In the genomic region with DNA sequence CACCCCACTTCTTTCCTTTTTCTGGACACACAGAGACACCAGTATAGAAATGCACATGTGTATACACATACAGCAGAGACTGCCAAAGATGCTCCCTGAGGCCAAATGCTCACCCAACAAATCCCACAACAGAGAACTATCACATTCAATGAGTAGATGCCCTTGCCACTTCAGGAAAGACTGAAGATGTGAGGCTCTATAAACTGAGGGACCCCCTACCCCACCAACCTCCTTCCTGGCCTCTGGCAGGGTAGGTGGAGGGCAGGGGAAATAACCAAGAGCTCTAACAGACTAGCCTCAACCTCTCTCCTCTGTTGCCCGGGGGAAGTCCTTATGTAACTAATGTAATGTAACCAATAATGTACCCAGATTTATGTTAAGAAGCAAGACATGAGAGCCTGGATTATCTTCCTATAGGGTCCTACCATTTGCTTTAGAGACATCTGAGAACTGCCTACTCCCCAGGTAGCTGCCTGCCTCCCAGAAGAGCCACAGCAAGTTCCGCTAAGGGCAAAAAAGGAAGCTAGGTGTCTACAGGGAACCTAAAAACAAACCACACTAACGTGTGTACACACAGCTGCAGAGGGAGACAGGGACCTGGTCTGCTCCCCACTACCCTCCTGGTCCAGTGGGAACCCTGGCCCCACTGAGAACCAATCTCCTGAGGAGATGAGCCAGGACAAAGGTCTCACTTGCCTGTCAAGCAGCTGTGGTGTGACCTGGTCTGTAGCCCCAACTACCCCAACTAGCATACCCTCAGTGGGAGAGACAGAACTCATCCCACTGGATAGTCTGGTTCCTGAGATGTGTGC, we compare ENCODE assay signal across 12 cellular contexts. TPM values are rescaled to one million over a fixed set of nuclear protein-coding genes. Genes with fewer than 3 reads are reported as not detected.
DNase-seq lines count a peak whose midpoint lies in the region; ATAC-seq and TF ChIP-seq lines count a peak whose summit lies in the region.
"Had no signal": no experiment of that assay in that cellular context is flagged by ENCODE, and none has a peak within 500 bp of the region (broad histone marks: within the 10 kb centered on the region; RNA-seq: fewer than 3 reads in every experiment).

No MANE protein-coding gene starts in this region.

- ATAC-seq in HG02642 (IDR thresholded peaks at IDR 0.05; ENCODE audit: poor library complexity, unreplicated experiment) = peak; percentile 22
- peak; percentile 29 for ATAC-seq in activated CD8-positive, alpha-beta T cell treated with anti-CD3 and anti-CD28 coated beads, Interleukin-2, amount 10 ng/mL, durations not matched to agents 7 days and 5 days

- H3K36me3 ChIP-seq in CD8-positive, alpha-beta memory T cell (ENCODE audit: insufficient read depth, low read length) = no peaks in the 10 kb centered on the region
- peaks cover 8 to 18% of the 10 kb centered on the region in 2 donors for H3K36me3 ChIP-seq in mucosa of rectum (ENCODE audit: control insufficient read depth in 2 of 2, insufficient read depth in 2 of 2, low read length in 2 of 2)
- H3K36me3 ChIP-seq in H7 (replicated peaks; ENCODE audit: control insufficient read depth, insufficient read depth, low read length) = peaks cover 5% of the 10 kb centered on the region

- H3K4me1 Mint-ChIP-seq in CD8-positive, alpha-beta memory T cell = peaks cover 89 to 98% (median 95%) of the 10 kb centered on the region in 3 donors
- peaks cover 91% of the 10 kb centered on the region for H3K4me1 Mint-ChIP-seq in activated CD8-positive, alpha-beta T cell treated with anti-CD3 and anti-CD28 coated beads, Interleukin-2, amount 10 ng/mL, durations not matched to agents 7 days and 5 days (ENCODE audit: low read depth)
- peaks cover 8% of the 10 kb centered on the region for H3K4me1 Mint-ChIP-seq in endothelial cell (ENCODE audit: unreplicated experiment)

- no peak for TF ChIP-seq CTCF in endothelial cell (IDR thresholded peaks at IDR 0.05; ENCODE audit: unreplicated experiment)

- H3K36me3 Mint-ChIP-seq in CD8-positive, alpha-beta memory T cell = peaks cover 2 to 48% (median 11%) of the 10 kb centered on the region in 3 donors
- H3K36me3 Mint-ChIP-seq in activated CD8-positive, alpha-beta T cell treated with anti-CD3 and anti-CD28 coated beads, Interleukin-2, amount 10 ng/mL, durations not matched to agents 7 days and 5 days (ENCODE audit: low read depth) = peaks cover 51% of the 10 kb centered on the region
- peaks cover 20% of the 10 kb centered on the region for H3K36me3 Mint-ChIP-seq in endothelial cell (ENCODE audit: low read depth, unreplicated experiment)

- peak overlapping the region; percentile 73 for H3K27ac ChIP-seq in CD8-positive, alpha-beta memory T cell (ENCODE audit: low read depth, low read length)
- peak overlapping the region; percentile 36 to 69 for H3K27ac ChIP-seq in mucosa of rectum (ENCODE audit: low read depth in 2 of 2, low read length in 2 of 2)
- H3K27ac ChIP-seq: esophagus muscularis mucosa, SK-N-MC had no signal

- peaks cover 0 to 2% of the 10 kb centered on the region in 2 donors for H3K27me3 Mint-ChIP-seq in CD8-positive, alpha-beta memory T cell
- H3K27me3 Mint-ChIP-seq in activated CD8-positive, alpha-beta T cell treated with anti-CD3 and anti-CD28 coated beads, Interleukin-2, amount 10 ng/mL, durations not matched to agents 7 days and 5 days (ENCODE audit: low read depth) = no peaks in the 10 kb centered on the region
- H3K27me3 Mint-ChIP-seq in endothelial cell (ENCODE audit: unreplicated experiment) = peaks cover 4% of the 10 kb centered on the region

- H3K9me3 Mint-ChIP-seq in CD8-positive, alpha-beta memory T cell = no peaks in the 10 kb centered on the region
- H3K9me3 Mint-ChIP-seq in activated CD8-positive, alpha-beta T cell treated with anti-CD3 and anti-CD28 coated beads, Interleukin-2, amount 10 ng/mL, durations not matched to agents 7 days and 5 days (ENCODE audit: insufficient read depth) = no peaks in the 10 kb centered on the region
- no peaks in the 10 kb centered on the region for H3K9me3 Mint-ChIP-seq in endothelial cell (ENCODE audit: unreplicated experiment)

- H3K27ac Mint-ChIP-seq in CD8-positive, alpha-beta memory T cell = peak overlapping the region; percentile 93 to 97 (median 94)
- H3K27ac Mint-ChIP-seq in activated CD8-positive, alpha-beta T cell treated with anti-CD3 and anti-CD28 coated beads, Interleukin-2, amount 10 ng/mL, durations not matched to agents 7 days and 5 days = peak overlapping the region; percentile 88
- no peak overlapping the region for H3K27ac Mint-ChIP-seq in endothelial cell (ENCODE audit: unreplicated experiment)

- peak overlapping the region in 1 of 2 donors; percentile 28 for H3K9ac ChIP-seq in mucosa of rectum (ENCODE audit: low read depth in 1 of 2, low read length in 2 of 2)

- peak overlapping the region; percentile 23 to 89 (median 77) for H3K4me3 Mint-ChIP-seq in CD8-positive, alpha-beta memory T cell
- H3K4me3 Mint-ChIP-seq in activated CD8-positive, alpha-beta T cell treated with anti-CD3 and anti-CD28 coated beads, Interleukin-2, amount 10 ng/mL, durations not matched to agents 7 days and 5 days = peak overlapping the region; percentile 75
- H3K4me3 Mint-ChIP-seq in endothelial cell (ENCODE audit: unreplicated experiment) = no peak overlapping the region

- peak overlapping the region; percentile 56 for H3K4me3 ChIP-seq in CD8-positive, alpha-beta memory T cell (ENCODE audit: low read length)
- H3K4me3 ChIP-seq in mucosa of rectum (ENCODE audit: low read length in 2 of 2) (no peak overlapping the region), H7 (ENCODE audit: insufficient read depth, low read depth, low read length) (no peak overlapping the region)
- H3K4me3 ChIP-seq: esophagus muscularis mucosa, SK-N-MC had no signal

- DNase-seq in CD8-positive, alpha-beta memory T cell = peak in 2 of 5 donors; percentile 33 to 64
- DNase-seq in activated CD8-positive, alpha-beta T cell treated with anti-CD3 and anti-CD28 coated beads, Interleukin-2, amount 10 ng/mL, durations not matched to agents 7 days and 5 days = peak; percentile 39
- DNase-seq in endothelial cell (ENCODE audit: low spot score) = no peak
- no peak for DNase-seq in H7
- no peak for DNase-seq in NCI-H2171 treated with DMSO at 0.1 percent for 48 hours (lab: John Stamatoyannopoulos, UW)
- DNase-seq in activated gamma-delta T cell treated with Interleukin-2 at 50 U/mL for 16 hours = no peak
- DNase-seq: COR-L47, NCI-H526 had no signal

- no peaks in the 10 kb centered on the region for H3K9me3 ChIP-seq in CD8-positive, alpha-beta memory T cell (ENCODE audit: low read length)
- no peaks in the 10 kb centered on the region for H3K9me3 ChIP-seq in mucosa of rectum (ENCODE audit: control insufficient read depth in 2 of 2, low read length in 2 of 2)
- H3K9me3 ChIP-seq: esophagus muscularis mucosa had no signal

- H3K4me1 ChIP-seq in CD8-positive, alpha-beta memory T cell (ENCODE audit: insufficient read depth, low read length) = peaks cover 92% of the 10 kb centered on the region
- peaks cover 5 to 20% of the 10 kb centered on the region in 2 donors for H3K4me1 ChIP-seq in mucosa of rectum (ENCODE audit: control insufficient read depth in 2 of 2, insufficient read depth in 2 of 2, low read length in 2 of 2)

- H3K27me3 ChIP-seq in CD8-positive, alpha-beta memory T cell (ENCODE audit: insufficient read depth, low read length, poor library complexity, severe bottlenecking) = no peaks in the 10 kb centered on the region
- H3K27me3 ChIP-seq in mucosa of rectum (ENCODE audit: control insufficient read depth in 2 of 2, insufficient read depth in 2 of 2, low read length in 2 of 2) = peaks cover 0 to under 1% of the 10 kb centered on the region in 2 donors
- H3K27me3 ChIP-seq in H7 (ENCODE audit: control insufficient read depth, insufficient read depth, low read length) = no peaks in the 10 kb centered on the region
- H3K27me3 ChIP-seq: esophagus muscularis mucosa had no signal

- CTCF ChIA-PET in CD8-positive, alpha-beta memory T cell (lab: Charles Lee) = interaction anchor here (1.0 to 2.1 kb wide), 4 partner anchors 10 to 291 kb away, joined by 3 to 7 read pairs (median 4); no protein-coding TSS in a partner anchor
- CTCF ChIA-PET in activated CD8-positive, alpha-beta T cell treated with anti-CD3 and anti-CD28 coated beads, Interleukin-2, amount 10 ng/mL, durations not matched to agents 7 days and 5 days (lab: Charles Lee) = interaction anchor here (0.6 to 2.1 kb wide), 9 partner anchors 13 to 255 kb away, joined by 3 to 7 read pairs (median 3); partner anchors contain the start of genes PQBP1, SLC35A2 and TIMM17B

- POLR2A ChIA-PET in CD8-positive, alpha-beta memory T cell (lab: Charles Lee) = interaction anchor here (0.8 to 2.8 kb wide), 3 partner anchors 19 to 42 kb away, joined by 3 to 17 read pairs (median 3); partner anchors contain the start of genes PQBP1 and TIMM17B
- POLR2A ChIA-PET in activated CD8-positive, alpha-beta T cell treated with anti-CD3 and anti-CD28 coated beads, Interleukin-2, amount 10 ng/mL, durations not matched to agents 7 days and 5 days (lab: Charles Lee) = interaction anchor here (0.8 to 7.2 kb wide), 13 partner anchors 14 to 333 kb away, joined by 3 to 126 read pairs (median 4); partner anchors contain the start of genes OTUD5, PIM2, PQBP1 and SLC35A2

RNA-seq across cellular contexts. Expression of gene OTUD5, which starts 17.8 kb away (rescaled TPM):
- 10 to 100 TPM; 67.3 to 69.1 TPM for total RNA-seq in CD8-positive, alpha-beta memory T cell
- 47.5 TPM for polyA plus RNA-seq in CD8-positive, alpha-beta memory T cell
- 10 to 100 TPM; 40.0 to 41.7 TPM for total RNA-seq in activated CD8-positive, alpha-beta T cell treated with anti-CD3 and anti-CD28 coated beads, Interleukin-2, amount 10 ng/mL, durations not matched to agents 7 days and 5 days
- total RNA-seq in endothelial cell (ENCODE audit: unreplicated experiment) = 48.8 TPM
- 32.6 and 35.1 TPM in 2 replicates for total RNA-seq in H7 (2014; rRNA removed; shearing (Covaris generic))

RNA-seq across cellular contexts. Expression of gene PIM2, which starts 20.8 kb away (rescaled TPM):
- 100 to 1,000 TPM; 269 to 273 TPM for total RNA-seq in CD8-positive, alpha-beta memory T cell
- 212 TPM for polyA plus RNA-seq in CD8-positive, alpha-beta memory T cell
- 10 to 100 TPM; 51.3 to 53.6 TPM for total RNA-seq in activated CD8-positive, alpha-beta T cell treated with anti-CD3 and anti-CD28 coated beads, Interleukin-2, amount 10 ng/mL, durations not matched to agents 7 days and 5 days
- total RNA-seq in endothelial cell (ENCODE audit: unreplicated experiment) = 7.0 TPM
- 161 and 207 TPM in 2 replicates for total RNA-seq in H7 (2014; rRNA removed; shearing (Covaris generic))

RNA-seq across cellular contexts. Expression of gene SLC35A2, which starts 28.2 kb away (rescaled TPM):
- total RNA-seq in CD8-positive, alpha-beta memory T cell = 10 to 100 TPM; 27.1 to 27.2 TPM
- 13.2 TPM for polyA plus RNA-seq in CD8-positive, alpha-beta memory T cell
- total RNA-seq in activated CD8-positive, alpha-beta T cell treated with anti-CD3 and anti-CD28 coated beads, Interleukin-2, amount 10 ng/mL, durations not matched to agents 7 days and 5 days = 10 to 100 TPM; 14.8 to 15.3 TPM
- total RNA-seq in endothelial cell (ENCODE audit: unreplicated experiment) = 27.2 TPM
- 12.0 and 12.3 TPM in 2 replicates for total RNA-seq in H7 (2014; rRNA removed; shearing (Covaris generic))

RNA-seq across cellular contexts. Expression of gene KCND1, which starts 32.0 kb away (rescaled TPM):
- total RNA-seq in CD8-positive, alpha-beta memory T cell = 1 to 10 TPM in 1 of 2 experiments, under 1 TPM in 1; 0.72 to 1.1 TPM
- polyA plus RNA-seq in CD8-positive, alpha-beta memory T cell = 0.06 TPM
- 1 to 10 TPM; 3.5 to 4.6 TPM for total RNA-seq in activated CD8-positive, alpha-beta T cell treated with anti-CD3 and anti-CD28 coated beads, Interleukin-2, amount 10 ng/mL, durations not matched to agents 7 days and 5 days
- 6.0 TPM for total RNA-seq in endothelial cell (ENCODE audit: unreplicated experiment)
- 0.76 and 1.00 TPM in 2 replicates for total RNA-seq in H7 (2014; rRNA removed; shearing (Covaris generic))

RNA-seq across cellular contexts. Expression of gene PQBP1, which starts 41.9 kb away (rescaled TPM):
- total RNA-seq in CD8-positive, alpha-beta memory T cell = 100 to 1,000 TPM; 101 to 106 TPM
- polyA plus RNA-seq in CD8-positive, alpha-beta memory T cell = 83.5 TPM
- total RNA-seq in activated CD8-positive, alpha-beta T cell treated with anti-CD3 and anti-CD28 coated beads, Interleukin-2, amount 10 ng/mL, durations not matched to agents 7 days and 5 days = 10 to 100 TPM; 63.9 to 70.8 TPM
- 80.1 TPM for total RNA-seq in endothelial cell (ENCODE audit: unreplicated experiment)
- 30.2 and 39.8 TPM in 2 replicates for total RNA-seq in H7 (2014; rRNA removed; shearing (Covaris generic))
